ENCODE assay signal across 7 cellular contexts in genomic region chr19:16466802-16467427, GRCh38. TPM values are rescaled to one million over a fixed set of nuclear protein-coding genes. Genes with fewer than 3 reads are reported as not detected.
"Had no signal": no experiment of that assay in that cellular context is flagged by ENCODE, and none has a peak within 500 bp of the region (broad histone marks: within the 10 kb centered on the region; RNA-seq: fewer than 3 reads in every experiment).

No MANE protein-coding gene starts in this region.

RNA-seq across cellular contexts. Expression of gene CALR3, which starts 29.1 kb away (rescaled TPM):
- total RNA-seq: activated CD4-positive, alpha-beta T cell treated with anti-CD3 and anti-CD28 coated beads, Interleukin-2, amount 10 ng/mL, durations not matched to agents 24 days and 14 days; activated CD8-positive, alpha-beta memory T cell treated with anti-CD3 and anti-CD28 coated beads, Interleukin-2, amount 10 ng/mL, durations not matched to agents 7 days and 5 days; activated T-helper 1 cell treated with anti-CD3 and anti-CD28 coated beads, Interleukin-12 subunit alpha, Interleukin-12 subunit beta, Interleukin-2, Interleukin-4 antibody, amounts not matched to agents 30 ng/mL and 10 ng/mL and 1 ng/mL, durations not matched to agents 14 hours and 24 hours and 36 hours; astrocyte; Right ventricle myocardium superior; SJCRH30; T-helper 1 cell treated with Interleukin-12 subunit alpha and Interleukin-12 subunit beta and Interleukin-4 antibody, amounts not matched to agents 30 ng/mL and 1 ng/mL, for 36 hours had no signal
